ENCODE assay signal across 16 cellular contexts in genomic region chr4:7737752-7738457, GRCh38.
DNase-seq lines count a peak whose midpoint lies in the region; ATAC-seq, FAIRE-seq and TF ChIP-seq lines count a peak whose summit lies in the region.
"Had no signal": no experiment of that assay in that cellular context is flagged by ENCODE, and none has a peak within 500 bp of the region (broad histone marks: within the 10 kb centered on the region; RNA-seq: fewer than 3 reads in every experiment).

No MANE protein-coding gene starts in this region.

- H2BK12ac ChIP-seq in H1 (ENCODE audit: low read depth, low read length) (no peak overlapping the region), trophoblast cell (ENCODE audit: low read length) (no peak overlapping the region)

- H3K4ac ChIP-seq in H1 (replicated peaks; ENCODE audit: insufficient read length, low read depth, low read length) (no peak overlapping the region), trophoblast cell (ENCODE audit: low read depth, low read length) (no peak overlapping the region)

- TF ChIP-seq EP300 in H1 (IDR thresholded peaks at IDR 0.05; ENCODE audit: borderline replicate concordance in 1 of 2, low read depth in 2 of 2, low read length in 2 of 2) = no peak

- TF ChIP-seq POLR2A in H1 (IDR thresholded peaks at IDR 0.05; ENCODE audit: control extremely low read depth in 1 of 2, low read depth in 2 of 2, low read length in 2 of 2) = no peak

- no peaks in the 10 kb centered on the region for H3K79me1 ChIP-seq in H1 (ENCODE audit: low read depth, low read length)
- no peaks in the 10 kb centered on the region for H3K79me1 ChIP-seq in trophoblast cell (ENCODE audit: low read length)

- H4K5ac ChIP-seq in H1 (ENCODE audit: insufficient read length, low read depth, low read length) = no peak overlapping the region

- no peak for ATAC-seq in Right ventricle myocardium superior (ENCODE audit: poor library complexity)
- ATAC-seq in left cardiac atrium = no peak

- H3K18ac ChIP-seq in H1 (ENCODE audit: extremely low read depth, low read length) (no peak overlapping the region), trophoblast cell (ENCODE audit: low read length) (no peak overlapping the region)

- no peaks in the 10 kb centered on the region for H3K36me3 ChIP-seq in BLaER1 treated with 17β-estradiol and CSF1 and Interleukin-3, amounts not matched to agents 10 nM and 100 nM
- H3K36me3 ChIP-seq in H1 (ENCODE audit: control insufficient read depth in 2 of 4, insufficient read depth in 4 of 4, low read length in 3 of 4) (no peaks in the 10 kb centered on the region), trophoblast cell (ENCODE audit: control insufficient read depth in 1 of 2, insufficient read depth in 2 of 2, low read length in 2 of 2) (no peaks in the 10 kb centered on the region)

- H2BK20ac ChIP-seq in H1 (ENCODE audit: low read length) = no peak overlapping the region

- no peaks in the 10 kb centered on the region for H3K9me3 ChIP-seq in BLaER1 treated with 17β-estradiol and CSF1 and Interleukin-3, amounts not matched to agents 10 nM and 100 nM (replicated peaks in 1 of 11)
- H3K9me3 ChIP-seq in H1 (ENCODE audit: insufficient read depth in 2 of 2, low read depth in 1 of 2, low read length in 1 of 2) (no peaks in the 10 kb centered on the region), trophoblast cell (ENCODE audit: insufficient read depth, low read depth, low read length) (peaks cover 4% of the 10 kb centered on the region)

- H3K4me1 ChIP-seq in BLaER1 treated with 17β-estradiol and CSF1 and Interleukin-3, amounts not matched to agents 10 nM and 100 nM = peaks cover 11 to 56% (median 45%) of the 10 kb centered on the region in 10 experiments
- H3K4me1 ChIP-seq in H1 (replicated peaks in 1 of 4; ENCODE audit: control insufficient read depth in 3 of 4, insufficient read depth in 4 of 4, low read length in 3 of 4) = no peaks in the 10 kb centered on the region; a peak in 2 of 7 replicates
- no peaks in the 10 kb centered on the region for H3K4me1 ChIP-seq in trophoblast cell (ENCODE audit: control insufficient read depth in 1 of 2, insufficient read depth in 2 of 2, low read length in 2 of 2)

- no peak for TF ChIP-seq CTCF in H1 (IDR thresholded peaks at IDR 0.05; ENCODE audit: control extremely low read depth in 1 of 3, insufficient read depth in 1 of 3, low read depth in 1 of 3, low read length in 3 of 3)

- no peak overlapping the region for H4K8ac ChIP-seq in H1 (ENCODE audit: extremely low read depth, insufficient read depth, low read length)
- no peak overlapping the region for H4K8ac ChIP-seq in trophoblast cell (ENCODE audit: low read depth, low read length)

- H2AFZ ChIP-seq in H1 (ENCODE audit: low read length) (no peak overlapping the region), trophoblast cell (ENCODE audit: insufficient read depth, low read length, poor library complexity) (no peak overlapping the region)
- H2AFZ ChIP-seq: GM23248 had no signal

- peaks cover 0 to 44% (median 0%) of the 10 kb centered on the region in 11 experiments; a peak in 7 of 22 replicates for H4K20me1 ChIP-seq in BLaER1 treated with 17β-estradiol and CSF1 and Interleukin-3, amounts not matched to agents 10 nM and 100 nM
- peaks cover 0 to 5% of the 10 kb centered on the region in 2 experiments for H4K20me1 ChIP-seq in H1 (replicated peaks in 1 of 2; ENCODE audit: control insufficient read depth in 1 of 2, insufficient read depth in 2 of 2, low read length in 2 of 2)

- H3K27me3 ChIP-seq in BLaER1 treated with 17β-estradiol and CSF1 and Interleukin-3, amounts not matched to agents 10 nM and 100 nM = peaks cover 0 to 25% (median 0%) of the 10 kb centered on the region in 11 experiments; a peak in 5 of 22 replicates
- H3K27me3 ChIP-seq in H1 (replicated peaks in 1 of 4; ENCODE audit: control insufficient read depth in 3 of 4, extremely low read depth in 1 of 4, insufficient read depth in 3 of 4, low read length in 3 of 4) = 0 out of 7 replicates have a peak, but pooled peaks cover 0 to 2% (median 0%) of the 10 kb centered on the region in 4 experiments
- H3K27me3 ChIP-seq in trophoblast cell (ENCODE audit: insufficient read depth, low read length) = no peaks in the 10 kb centered on the region

- no peaks in the 10 kb centered on the region for H3K23me2 ChIP-seq in H1 (ENCODE audit: low read depth, low read length)

- H2BK120ac ChIP-seq in H1 (replicated peaks; ENCODE audit: low read depth, low read length) (no peak overlapping the region), trophoblast cell (ENCODE audit: insufficient read depth, low read length, poor library complexity) (no peak overlapping the region)

- peak overlapping the region in 1 of 11 experiments; percentile 16; a peak in 1 of 22 replicates for H3K27ac ChIP-seq in BLaER1 treated with 17β-estradiol and CSF1 and Interleukin-3, amounts not matched to agents 10 nM and 100 nM
- H3K27ac ChIP-seq in H1 (ENCODE audit: low read depth, low read length) (no peak overlapping the region), trophoblast cell (ENCODE audit: low read depth, low read length) (no peak overlapping the region)
- H3K27ac ChIP-seq: GM23248 had no signal

- no peak for TF ChIP-seq RAD21 in H1 (IDR thresholded peaks at IDR 0.05 in 1 of 2, conservative IDR thresholded peaks at IDR 0.05 in 1 of 2; ENCODE audit: low read depth in 2 of 2, low read length in 2 of 2)

- FAIRE-seq in H1 (lab: Jason Lieb, UNC) = no peak
- FAIRE-seq: GM18507 had no signal

- peak overlapping the region in 8 of 11 experiments; percentile 11 to 59 (median 34); a peak in 12 of 22 replicates for H3K4me2 ChIP-seq in BLaER1 treated with 17β-estradiol and CSF1 and Interleukin-3, amounts not matched to agents 10 nM and 100 nM
- H3K4me2 ChIP-seq in H1 (ENCODE audit: insufficient read depth in 1 of 2, low read depth in 2 of 2, low read length in 2 of 2) (no peak overlapping the region), trophoblast cell (ENCODE audit: low read length) (no peak overlapping the region)

- H3K23ac ChIP-seq in H1 (ENCODE audit: insufficient read length) (no peak overlapping the region), trophoblast cell (ENCODE audit: low read length) (no peak overlapping the region)

- CTCF ChIA-PET in H1 (lab: Charles Lee; ENCODE audit: partially characterized antibody) = interaction anchor here (0.9 kb wide), 1 partner anchor 61 kb away, joined by 3 read pairs; no protein-coding TSS in a partner anchor

- peak overlapping the region in 2 of 11 experiments; percentile 9 to 33; a peak in 1 of 22 replicates for H3K9ac ChIP-seq in BLaER1 treated with 17β-estradiol and CSF1 and Interleukin-3, amounts not matched to agents 10 nM and 100 nM
- no peak overlapping the region for H3K9ac ChIP-seq in H1 (replicated peaks in 1 of 4; ENCODE audit: extremely low read depth in 1 of 4, low read depth in 3 of 4, low read length in 3 of 4)
- no peak overlapping the region for H3K9ac ChIP-seq in trophoblast cell (ENCODE audit: low read length)
- H3K9ac ChIP-seq: GM23248 had no signal

- 90% methylated on average over 19 of the region's 19 CpGs; no CpG with 5 or more reads in 1 of the 2 experiments for WGBS in H1 (ENCODE audit: extremely low coverage in 1 of 2, insufficient coverage in 1 of 2, insufficient read length in 1 of 2, insufficient replicate concordance in 2 of 2, low coverage in 1 of 2, low lambda C conversion rate in 2 of 2, missing lambda C conversion rate in 1 of 2), 2 experiments
- WGBS in trophoblast cell (ENCODE audit: extremely low coverage, insufficient coverage, insufficient read length) = no CpG with 5 or more reads among the region's 19 CpGs

- H3K79me2 ChIP-seq in H1 (ENCODE audit: control insufficient read depth in 1 of 2, insufficient read depth in 2 of 2, low read length in 2 of 2) = no peaks in the 10 kb centered on the region
- H3K79me2 ChIP-seq in trophoblast cell (ENCODE audit: control insufficient read depth, insufficient read depth, low read length, poor library complexity) = no peaks in the 10 kb centered on the region

- H3K4me3 ChIP-seq in BLaER1 treated with 17β-estradiol and CSF1 and Interleukin-3, amounts not matched to agents 10 nM and 100 nM = no peak overlapping the region
- H3K4me3 ChIP-seq in H1 (ENCODE audit: extremely low read depth in 1 of 4, insufficient read depth in 2 of 4, low read depth in 3 of 4, low read length in 4 of 4) (no peak overlapping the region), trophoblast cell (ENCODE audit: low read depth, low read length) (peak overlapping the region; percentile 39)
- H3K4me3 ChIP-seq: GM23248 had no signal

- intact Hi-C loops in Right ventricle myocardium superior (cut with DNase I) (no loop called here), left cardiac atrium (cut with DNase I) (no loop called here)

- DNase-seq in Right ventricle myocardium superior = peak; percentile 34
- no peak for DNase-seq in left cardiac atrium
- no peak for DNase-seq in H1 (ENCODE audit: low read depth in 1 of 2, low spot score in 2 of 2)
- DNase-seq in trophoblast cell = no peak
- no peak for DNase-seq in epidermal melanocyte (ENCODE audit: insufficient read length, low spot score)
- DNase-seq in NCI-H748 (lab: John Stamatoyannopoulos, UW; ENCODE audit: unreplicated experiment) = no peak
- DNase-seq: 8988T; AML-193; C1 segment of cervical spinal cord; Calu3; CD4-positive, alpha-beta T cell; DMS 273 treated with DMSO at 0.1 percent for 48 hours; GM23248; H7 had no signal

- H3K56ac ChIP-seq in H1 (replicated peaks; ENCODE audit: insufficient read length, low read depth, low read length) = no peak overlapping the region

- no peak overlapping the region for H4K12ac ChIP-seq in trophoblast cell (ENCODE audit: low read depth, low read length)

- no peak overlapping the region for H2BK15ac ChIP-seq in H1 (ENCODE audit: low read length)

- H2AK5ac ChIP-seq in H1 (ENCODE audit: low read depth, low read length) (no peak overlapping the region), trophoblast cell (ENCODE audit: low read length) (no peak overlapping the region)

- H4K91ac ChIP-seq in H1 (replicated peaks; ENCODE audit: insufficient read length, low read length) (no peak overlapping the region), trophoblast cell (ENCODE audit: low read depth, low read length) (no peak overlapping the region)

- POLR2A ChIA-PET in H1 (lab: Charles Lee; ENCODE audit: partially characterized antibody) = no interaction called here

- H3K14ac ChIP-seq in H1 (ENCODE audit: insufficient read length) (no peak overlapping the region), trophoblast cell (ENCODE audit: low read length) (no peak overlapping the region)

- no peak overlapping the region for H2BK5ac ChIP-seq in H1 (ENCODE audit: low read depth, low read length)
- no peak overlapping the region for H2BK5ac ChIP-seq in trophoblast cell (ENCODE audit: low read depth, low read length, poor library complexity)

TF ChIP-seq in H1, 55 proteins besides CTCF, POLR2A, EP300 and RAD21:
- TF ChIP-seq MAX (IDR thresholded peaks at IDR 0.05) (peak; percentile 52), CTBP2 (IDR thresholded peaks at IDR 0.05; ENCODE audit: borderline replicate concordance, insufficient read depth, insufficient read length, low read length) (no peak), EGR1 (IDR thresholded peaks at IDR 0.05; ENCODE audit: borderline replicate concordance, low read depth, low read length) (no peak)
TF ChIP-seq in H1: peak in this region for 1.

Comparison
In these comparisons a context has a peak if more than half of its experiments do, and no peak if none do; other contexts are left out.
1. H3K4me2 ChIP-seq: peak in BLaER1 treated with 17β-estradiol and CSF1 and Interleukin-3, amounts not matched to agents 10 nM and 100 nM (8 of 11); none in H1 (0 of 2) and trophoblast cell (single experiment).